Comparison of ENCODE assay signal across 2 cellular contexts in genomic region chr1:90964444-90965035, GRCh38.
TF ChIP-seq lines count a peak whose summit lies in the region.

No MANE protein-coding gene starts in this region.

TF ChIP-seq in IMR-90, 13 proteins besides CTCF, POLR2A, EP300 and RAD21 (continued from another document):
- TF ChIP-seq MAFK (IDR thresholded peaks at IDR 0.05; ENCODE audit: low read depth, low read length) (no peak), RCOR1 (IDR thresholded peaks at IDR 0.05; ENCODE audit: insufficient replicate concordance, low read length) (no peak), CEBPB (IDR thresholded peaks at IDR 0.05; ENCODE audit: low read depth, low read length) (no peak), MAZ (IDR thresholded peaks at IDR 0.05; ENCODE audit: borderline replicate concordance, low read depth, low read length) (no peak), USF2 (IDR thresholded peaks at IDR 0.05; ENCODE audit: low read depth, low read length) (no peak), CHD1 (IDR thresholded peaks at IDR 0.05; ENCODE audit: low read depth, low read length) (no peak)

TF ChIP-seq in WTC11, 78 proteins besides CTCF, POLR2A, EP300 and RAD21 (continued from another document):
- TF ChIP-seq ZNF425 (CRISPR knock-in tag; conservative IDR thresholded peaks at IDR 0.05) (no peak), NR1H2 (CRISPR knock-in tag; IDR thresholded peaks at IDR 0.05) (no peak), HMGXB4 (CRISPR knock-in tag; IDR thresholded peaks at IDR 0.05) (no peak), USF2 (CRISPR knock-in tag; IDR thresholded peaks at IDR 0.05) (no peak), MYBL2 (CRISPR knock-in tag; IDR thresholded peaks at IDR 0.05) (no peak), RORB (CRISPR knock-in tag; IDR thresholded peaks at IDR 0.05) (no peak), E2F5 (CRISPR knock-in tag; IDR thresholded peaks at IDR 0.05) (no peak), JUN (CRISPR knock-in tag; IDR thresholded peaks at IDR 0.05) (no peak), CBFB (CRISPR knock-in tag; IDR thresholded peaks at IDR 0.05; ENCODE audit: low read depth) (no peak), PRDM15 (CRISPR knock-in tag; IDR thresholded peaks at IDR 0.05) (no peak), SMAD3 (CRISPR knock-in tag; IDR thresholded peaks at IDR 0.05; ENCODE audit: borderline replicate concordance) (no peak), ATF2 (CRISPR knock-in tag; IDR thresholded peaks at IDR 0.05; ENCODE audit: borderline replicate concordance, low read depth) (no peak)
